36 cellular contexts compared by ENCODE assay signal in genomic region chr6:5416250-5416649, GRCh38.
"Had no signal": no experiment of that assay in that cellular context is flagged by ENCODE, and none has a peak within 500 bp of the region (broad histone marks: within the 10 kb centered on the region; RNA-seq: fewer than 3 reads in every experiment).

No MANE protein-coding gene starts in this region.

- H3K4me3 Mint-ChIP-seq: activated CD4-positive, alpha-beta memory T cell treated with anti-CD3 and anti-CD28 coated beads for 36 hours; activated CD4-positive, alpha-beta T cell treated with anti-CD3 and anti-CD28 coated beads for 36 hours; activated CD4-positive, alpha-beta T cell treated with anti-CD3 and anti-CD28 coated beads, Interleukin-2, amount 10 ng/mL, durations not matched to agents 24 days and 14 days; activated CD8-positive, alpha-beta memory T cell treated with anti-CD3 and anti-CD28 coated beads, Interleukin-2, amount 10 ng/mL, durations not matched to agents 7 days and 5 days; activated CD8-positive, alpha-beta T cell treated with anti-CD3 and anti-CD28 coated beads, Interleukin-2, amount 10 ng/mL, durations not matched to agents 7 days and 5 days; activated naive CD4-positive, alpha-beta T cell treated with anti-CD3 and anti-CD28 coated beads, Interleukin-2, amount 10 ng/mL, durations not matched to agents 7 days and 5 days; activated naive CD8-positive, alpha-beta T cell treated with anti-CD3 and anti-CD28 coated beads, Interleukin-2, amount 10 ng/mL, durations not matched to agents 7 days and 5 days; activated T-helper 1 cell treated with anti-CD3 and anti-CD28 coated beads, Interleukin-12 subunit alpha, Interleukin-12 subunit beta, Interleukin-2, Interleukin-4 antibody, amounts not matched to agents 30 ng/mL and 10 ng/mL and 1 ng/mL, durations not matched to agents 14 hours and 24 hours and 36 hours; central memory CD8-positive, alpha-beta T cell; dendritic cell treated with granulocyte-macrophage colony-stimulating factor and Interleukin-4, amounts not matched to agents 40 ng/mL and 50 ng/mL, for 4 days; endodermal cell; T-cell; T-helper 17 cell; T-helper 2 cell treated with Interferon-gamma antibody and Interleukin-4, amounts not matched to agents 5 μg/mL and 100 μg/mL, for 36 hours had no signal

- H3K36me3 ChIP-seq: brain microvascular endothelial cell, esophagus muscularis mucosa had no signal

- H3K27me3 Mint-ChIP-seq: activated CD4-positive, alpha-beta memory T cell treated with anti-CD3 and anti-CD28 coated beads for 36 hours; activated CD4-positive, alpha-beta T cell treated with anti-CD3 and anti-CD28 coated beads for 36 hours; activated CD4-positive, alpha-beta T cell treated with anti-CD3 and anti-CD28 coated beads, Interleukin-2, amount 10 ng/mL, durations not matched to agents 24 days and 14 days; activated CD8-positive, alpha-beta memory T cell treated with anti-CD3 and anti-CD28 coated beads, Interleukin-2, amount 10 ng/mL, durations not matched to agents 7 days and 5 days; activated naive CD4-positive, alpha-beta T cell treated with anti-CD3 and anti-CD28 coated beads, Interleukin-2, amount 10 ng/mL, durations not matched to agents 7 days and 5 days; activated naive CD8-positive, alpha-beta T cell treated with anti-CD3 and anti-CD28 coated beads, Interleukin-2, amount 10 ng/mL, durations not matched to agents 7 days and 5 days; central memory CD8-positive, alpha-beta T cell; dendritic cell treated with granulocyte-macrophage colony-stimulating factor and Interleukin-4, amounts not matched to agents 40 ng/mL and 50 ng/mL, for 4 days; T-cell; T-helper 17 cell had no signal

- H3K4me1 ChIP-seq: esophagus muscularis mucosa had no signal

- DNase-seq: activated CD4-positive, alpha-beta memory T cell treated with anti-CD3 and anti-CD28 coated beads for 36 hours; activated CD4-positive, alpha-beta T cell treated with anti-CD3 and anti-CD28 coated beads for 36 hours; activated CD4-positive, alpha-beta T cell treated with anti-CD3 and anti-CD28 coated beads, Interleukin-2, amount 10 ng/mL, durations not matched to agents 24 days and 14 days; activated CD4-positive, CD25-positive, alpha-beta regulatory T cell; activated CD4-positive, CD25-positive, alpha-beta regulatory T cell treated with anti-CD3 and anti-CD28 coated beads, Interleukin-2, amount 50 U/mL, for 72 hours; activated CD8-positive, alpha-beta memory T cell treated with anti-CD3 and anti-CD28 coated beads, Interleukin-2, amount 10 ng/mL, durations not matched to agents 7 days and 5 days; activated CD8-positive, alpha-beta memory T cell treated with anti-CD3 and anti-CD28 coated beads, Interleukin-2, amount 50 U/mL, for 4 hours; activated CD8-positive, alpha-beta T cell treated with anti-CD3 and anti-CD28 coated beads, Interleukin-2, amount 10 ng/mL, durations not matched to agents 7 days and 5 days; activated gamma-delta T cell; activated naive CD4-positive, alpha-beta T cell; activated naive CD4-positive, alpha-beta T cell treated with anti-CD3 and anti-CD28 coated beads, Interleukin-2, amount 10 ng/mL, durations not matched to agents 7 days and 5 days; activated naive CD8-positive, alpha-beta T cell treated with anti-CD3 and anti-CD28 coated beads, Interleukin-2, amount 10 ng/mL, durations not matched to agents 7 days and 5 days; activated T-cell treated with anti-CD3 and anti-CD28 coated beads, Interleukin-2, amount 50 U/mL, for 1 hour; activated T-cell treated with anti-CD3 and anti-CD28 coated beads, Interleukin-2, amount 50 U/mL, for 48 hours; amniotic stem cell; anterior cingulate cortex; brain microvascular endothelial cell; dorsolateral prefrontal cortex; effector memory CD4-positive, alpha-beta T cell; endodermal cell; erythroblast; foreskin melanocyte; head of caudate nucleus; hippocampal formation; T-cell; T-helper 17 cell; T1000 had no signal

- H3K9me3 Mint-ChIP-seq: activated CD4-positive, alpha-beta T cell treated with anti-CD3 and anti-CD28 coated beads, Interleukin-2, amount 10 ng/mL, durations not matched to agents 24 days and 14 days; activated naive CD4-positive, alpha-beta T cell treated with anti-CD3 and anti-CD28 coated beads, Interleukin-2, amount 10 ng/mL, durations not matched to agents 7 days and 5 days; activated T-helper 1 cell treated with anti-CD3 and anti-CD28 coated beads, Interleukin-12 subunit alpha, Interleukin-12 subunit beta, Interleukin-2, Interleukin-4 antibody, amounts not matched to agents 30 ng/mL and 10 ng/mL and 1 ng/mL, durations not matched to agents 14 hours and 24 hours and 36 hours; central memory CD8-positive, alpha-beta T cell; T-helper 2 cell treated with Interferon-gamma antibody and Interleukin-4, amounts not matched to agents 5 μg/mL and 100 μg/mL, for 36 hours had no signal

- ATAC-seq: activated CD4-positive, alpha-beta T cell treated with anti-CD3 and anti-CD28 coated beads for 36 hours; activated CD8-positive, alpha-beta memory T cell treated with anti-CD3 and anti-CD28 coated beads, Interleukin-2, amount 10 ng/mL, durations not matched to agents 7 days and 5 days; activated CD8-positive, alpha-beta T cell treated with anti-CD3 and anti-CD28 coated beads, Interleukin-2, amount 10 ng/mL, durations not matched to agents 7 days and 5 days; activated naive CD4-positive, alpha-beta T cell treated with anti-CD3 and anti-CD28 coated beads, Interleukin-2, amount 50 U/mL, for 72 hours; T-cell; T-helper 17 cell had no signal

- FAIRE-seq: astrocyte, bronchial epithelial cell had no signal

- H3K4me3 ChIP-seq: coronary artery, dorsolateral prefrontal cortex, esophagus muscularis mucosa had no signal

- H3K27ac Mint-ChIP-seq: activated CD4-positive, alpha-beta memory T cell treated with anti-CD3 and anti-CD28 coated beads for 36 hours; activated CD4-positive, alpha-beta T cell treated with anti-CD3 and anti-CD28 coated beads for 36 hours; activated CD4-positive, alpha-beta T cell treated with anti-CD3 and anti-CD28 coated beads, Interleukin-2, amount 10 ng/mL, durations not matched to agents 24 days and 14 days; activated CD8-positive, alpha-beta memory T cell treated with anti-CD3 and anti-CD28 coated beads, Interleukin-2, amount 10 ng/mL, durations not matched to agents 7 days and 5 days; activated CD8-positive, alpha-beta T cell treated with anti-CD3 and anti-CD28 coated beads, Interleukin-2, amount 10 ng/mL, durations not matched to agents 7 days and 5 days; activated naive CD4-positive, alpha-beta T cell treated with anti-CD3 and anti-CD28 coated beads, Interleukin-2, amount 10 ng/mL, durations not matched to agents 7 days and 5 days; activated naive CD4-positive, alpha-beta T cell treated with anti-CD3 and anti-CD28 coated beads, Interleukin-2, amount 50 U/mL, for 72 hours; activated naive CD8-positive, alpha-beta T cell treated with anti-CD3 and anti-CD28 coated beads, Interleukin-2, amount 10 ng/mL, durations not matched to agents 7 days and 5 days; activated T-helper 1 cell treated with anti-CD3 and anti-CD28 coated beads, Interleukin-12 subunit alpha, Interleukin-12 subunit beta, Interleukin-2, Interleukin-4 antibody, amounts not matched to agents 30 ng/mL and 10 ng/mL and 1 ng/mL, durations not matched to agents 14 hours and 24 hours and 36 hours; dendritic cell treated with granulocyte-macrophage colony-stimulating factor and Interleukin-4, amounts not matched to agents 40 ng/mL and 50 ng/mL, for 4 days; endodermal cell; T-cell; T-helper 17 cell; T-helper 2 cell treated with Interferon-gamma antibody and Interleukin-4, amounts not matched to agents 5 μg/mL and 100 μg/mL, for 36 hours had no signal

- H3K4me1 Mint-ChIP-seq: activated CD4-positive, alpha-beta T cell treated with anti-CD3 and anti-CD28 coated beads for 36 hours; activated CD4-positive, alpha-beta T cell treated with anti-CD3 and anti-CD28 coated beads, Interleukin-2, amount 10 ng/mL, durations not matched to agents 24 days and 14 days; activated CD8-positive, alpha-beta memory T cell treated with anti-CD3 and anti-CD28 coated beads, Interleukin-2, amount 10 ng/mL, durations not matched to agents 7 days and 5 days; activated naive CD4-positive, alpha-beta T cell treated with anti-CD3 and anti-CD28 coated beads, Interleukin-2, amount 10 ng/mL, durations not matched to agents 7 days and 5 days; activated naive CD8-positive, alpha-beta T cell treated with anti-CD3 and anti-CD28 coated beads, Interleukin-2, amount 10 ng/mL, durations not matched to agents 7 days and 5 days; endodermal cell had no signal

- H3K27me3 ChIP-seq: brain microvascular endothelial cell, dorsolateral prefrontal cortex, esophagus muscularis mucosa had no signal

- H3K9me3 ChIP-seq: esophagus muscularis mucosa had no signal
